1 cellular context compared by ENCODE assay signal in genomic region chr17:40062347-40063033, GRCh38.
TF ChIP-seq lines count a peak whose summit lies in the region.

Gene THRA, plus strand, starts transcription at chr17:40062965. Its CDS starts 11,524 bp downstream, at chr17:40074489.

TF ChIP-seq in GM12878, 131 proteins besides CTCF, POLR2A, EP300 and RAD21 (continued from another document):
- TF ChIP-seq ZBTB4 (CRISPR knock-in tag; IDR thresholded peaks at IDR 0.05), result no peak
- no peak for TF ChIP-seq CBFB (IDR thresholded peaks at IDR 0.05; ENCODE audit: low read depth)
- TF ChIP-seq ZNF274 (IDR thresholded peaks at IDR 0.05; ENCODE audit: insufficient read depth, insufficient read length), result no peak
- no peak for TF ChIP-seq KDM1A (IDR thresholded peaks at IDR 0.05; ENCODE audit: borderline replicate concordance)
